10 cellular contexts compared by ENCODE assay signal in the genomic region with DNA sequence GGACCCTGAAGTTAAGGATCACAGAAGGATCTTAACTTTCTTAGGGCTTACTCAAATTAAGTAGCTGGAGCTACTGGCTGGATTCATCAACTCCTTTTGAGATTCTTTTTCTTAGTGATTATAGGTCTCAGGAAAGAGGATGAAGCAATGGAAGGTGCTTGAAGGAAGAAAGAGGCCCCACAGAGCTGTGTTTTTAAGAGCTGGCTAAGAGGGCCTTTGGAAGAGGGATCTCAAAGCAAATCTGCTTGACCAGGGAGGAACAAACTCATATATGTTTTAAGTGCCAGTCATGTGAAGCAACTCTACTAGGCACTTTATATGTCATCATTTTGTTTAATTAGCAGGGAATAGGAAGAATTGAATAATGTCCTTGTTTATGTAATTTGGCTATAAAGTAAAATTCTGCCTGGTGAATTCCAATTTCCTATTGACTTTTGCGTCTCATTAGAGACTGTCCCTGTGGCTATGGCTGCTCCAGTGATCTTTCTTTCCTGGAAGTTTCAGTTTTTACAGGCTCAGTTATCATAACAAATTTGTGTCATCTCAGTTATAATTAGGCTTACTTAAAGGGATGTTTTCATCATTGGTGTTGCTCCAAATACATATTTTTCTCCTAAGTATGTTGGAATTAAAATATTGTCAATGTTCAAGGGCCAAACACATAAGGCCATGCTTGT.
DNase-seq lines count a peak whose midpoint lies in the region; ATAC-seq, FAIRE-seq and TF ChIP-seq lines count a peak whose summit lies in the region.
"Had no signal": no experiment of that assay in that cellular context is flagged by ENCODE, and none has a peak within 500 bp of the region (broad histone marks: within the 10 kb centered on the region; RNA-seq: fewer than 3 reads in every experiment).

No MANE protein-coding gene starts in this region.

- peak overlapping the region; percentile 59 for H3K9ac ChIP-seq in astrocyte (ENCODE audit: low read length)

- H3K27ac Mint-ChIP-seq in astrocyte (ENCODE audit: unreplicated experiment): peak overlapping the region; percentile 96

- FAIRE-seq in astrocyte (lab: Jason Lieb, UNC): no peak

- H3K27ac ChIP-seq in C4-2B: peak overlapping the region; percentile 76
- H3K27ac ChIP-seq in astrocyte (ENCODE audit: low read depth, low read length): peak overlapping the region; percentile 93
- H3K27ac ChIP-seq in right atrium auricular region: peak overlapping the region; percentile 26 to 63
- peak overlapping the region; percentile 73 for H3K27ac ChIP-seq in psoas muscle

- H2AFZ ChIP-seq in astrocyte (ENCODE audit: low read depth, low read length): no peak overlapping the region

- no peak overlapping the region for H3K4me3 Mint-ChIP-seq in astrocyte (ENCODE audit: unreplicated experiment)
- H3K4me3 Mint-ChIP-seq: central memory CD8-positive, alpha-beta T cell had no signal

- ATAC-seq in psoas muscle (peak in 2 of 4 donors; percentile 16 to 24), HG03439 (IDR thresholded peaks at IDR 0.05; ENCODE audit: unreplicated experiment) (no peak)

- 60 to 86% (median 73%) methylated on average over 1 of the region's 1 CpG for WGBS in psoas muscle, 3 donors

- H4K20me1 ChIP-seq in astrocyte (ENCODE audit: insufficient read depth, low read length): no peaks in the 10 kb centered on the region

- DNase-seq in astrocyte (ENCODE audit: low read depth) (no peak), right atrium auricular region (ENCODE audit: low spot score) (no peak), psoas muscle (no peak), NCI-H2196 (lab: John Stamatoyannopoulos, UW; ENCODE audit: unreplicated experiment) (no peak), NCI-H146 treated with DMSO at 0.1 percent for 48 hours (lab: John Stamatoyannopoulos, UW; ENCODE audit: unreplicated experiment) (no peak), AG08396 (ENCODE audit: low spot score) (no peak)
- DNase-seq: activated CD8-positive, alpha-beta memory T cell treated with anti-CD3 and anti-CD28 coated beads for 24 hours had no signal

- H3K27me3 ChIP-seq in astrocyte (ENCODE audit: insufficient read depth, low read length) (no peaks in the 10 kb centered on the region), right atrium auricular region (no peaks in the 10 kb centered on the region), psoas muscle (ENCODE audit: insufficient read depth in 3 of 3, low read length in 2 of 3) (no peaks in the 10 kb centered on the region)

- H3K79me2 ChIP-seq in astrocyte (ENCODE audit: insufficient read depth, low read length): no peaks in the 10 kb centered on the region

- TF ChIP-seq CTCF in C4-2B (conservative IDR thresholded peaks at IDR 0.05) (no peak), astrocyte (IDR thresholded peaks at IDR 0.05; ENCODE audit: insufficient read depth, low read depth, low read length) (no peak), right atrium auricular region (IDR thresholded peaks at IDR 0.05) (no peak), psoas muscle (IDR thresholded peaks at IDR 0.05) (no peak)

- intact Hi-C loops in psoas muscle (cut with DNase I): loop anchor here in 1 of 2 donors (5.0 kb wide), 1 partner anchor 90 kb away; no protein-coding TSS in a partner anchor

- H3K4me3 ChIP-seq in astrocyte (ENCODE audit: insufficient read depth, low read depth, low read length) (no peak overlapping the region), right atrium auricular region (no peak overlapping the region), psoas muscle (no peak overlapping the region)

- H3K4me1 ChIP-seq in astrocyte (ENCODE audit: insufficient read depth, low read length) (peaks cover 25% of the 10 kb centered on the region), right atrium auricular region (peaks cover 0 to 24% of the 10 kb centered on the region in 2 donors), psoas muscle (peaks cover 25% of the 10 kb centered on the region)

- no peaks in the 10 kb centered on the region for H3K9me3 Mint-ChIP-seq in astrocyte (ENCODE audit: unreplicated experiment)
- H3K9me3 Mint-ChIP-seq: central memory CD8-positive, alpha-beta T cell had no signal

- no peaks in the 10 kb centered on the region for H3K36me3 Mint-ChIP-seq in astrocyte (ENCODE audit: low read depth, unreplicated experiment)

- H3K36me3 ChIP-seq in astrocyte (ENCODE audit: insufficient read depth, low read length) (no peaks in the 10 kb centered on the region), right atrium auricular region (no peaks in the 10 kb centered on the region), psoas muscle (ENCODE audit: insufficient read depth in 1 of 2, low read depth in 1 of 2) (no peaks in the 10 kb centered on the region)

- peak overlapping the region; percentile 55 for H3K4me2 ChIP-seq in astrocyte (ENCODE audit: low read length)

- H3K4me1 Mint-ChIP-seq in astrocyte (ENCODE audit: low read depth, unreplicated experiment): peaks cover 29% of the 10 kb centered on the region

- H3K27me3 Mint-ChIP-seq in astrocyte (ENCODE audit: low read depth, unreplicated experiment): no peaks in the 10 kb centered on the region
- H3K27me3 Mint-ChIP-seq: central memory CD8-positive, alpha-beta T cell had no signal

- no peaks in the 10 kb centered on the region for H3K9me3 ChIP-seq in astrocyte (ENCODE audit: insufficient read depth, low read depth, low read length)
- no peaks in the 10 kb centered on the region for H3K9me3 ChIP-seq in right atrium auricular region
- H3K9me3 ChIP-seq in psoas muscle: no peaks in the 10 kb centered on the region
